ENCODE assay signal across 10 cellular contexts in genomic region chr2:17912266-17912691, GRCh38. TPM values are rescaled to one million over a fixed set of nuclear protein-coding genes. Genes with fewer than 3 reads are reported as not detected.
A peak's percentile ranks its signal among the peaks of the same experiment; 100 is the strongest.
DNase-seq lines count a peak whose midpoint lies in the region; ATAC-seq, FAIRE-seq and TF ChIP-seq lines count a peak whose summit lies in the region.
"Had no signal": no experiment of that assay in that cellular context is flagged by ENCODE, and none has a peak within 500 bp of the region (broad histone marks: within the 10 kb centered on the region; RNA-seq: fewer than 3 reads in every experiment).

No MANE protein-coding gene starts in this region.

- H3K4me3 Mint-ChIP-seq in osteocyte (ENCODE audit: unreplicated experiment): no peak overlapping the region
- H3K4me3 Mint-ChIP-seq in activated naive CD8-positive, alpha-beta T cell treated with anti-CD3 and anti-CD28 coated beads, Interleukin-2, amount 50 U/mL, for 24 hours: no peak overlapping the region
- H3K4me3 Mint-ChIP-seq: activated naive CD8-positive, alpha-beta T cell treated with anti-CD3 and anti-CD28 coated beads, Interleukin-2, amount 10 ng/mL, durations not matched to agents 7 days and 5 days; nephron had no signal

- in situ Hi-C loops in K562 (cut with MboI): no loop called here

- H3K36me3 ChIP-seq in K562 (ENCODE audit: control insufficient read depth, insufficient read depth, low read length) (no peaks in the 10 kb centered on the region), Peyer's patch (no peaks in the 10 kb centered on the region), body of pancreas (replicated peaks in 1 of 2; ENCODE audit: insufficient read depth in 1 of 2, low read depth in 2 of 2) (no peaks in the 10 kb centered on the region)

- H3K27me3 ChIP-seq in K562 (ENCODE audit: control insufficient read depth in 2 of 2, insufficient read depth in 2 of 2, low read length in 2 of 2): no peaks in the 10 kb centered on the region
- no peaks in the 10 kb centered on the region for H3K27me3 ChIP-seq in Peyer's patch
- H3K27me3 ChIP-seq in body of pancreas: no peaks in the 10 kb centered on the region

- no peak overlapping the region for H3K4me3 ChIP-seq in K562
- H3K4me3 ChIP-seq in Peyer's patch: no peak overlapping the region
- H3K4me3 ChIP-seq in body of pancreas: no peak overlapping the region

- BruUV-seq in K562 (replicated peaks; lab: Mats Ljungman, UMichigan): no TSS peak

- TF ChIP-seq CTCF in K562 (IDR thresholded peaks at IDR 0.05 in 2 of 3, conservative IDR thresholded peaks at IDR 0.05 in 1 of 3; ENCODE audit: insufficient read depth in 2 of 3, low read depth in 1 of 3, low read length in 3 of 3) (no peak), osteocyte (IDR thresholded peaks at IDR 0.05) (no peak), Peyer's patch (IDR thresholded peaks at IDR 0.05) (no peak), body of pancreas (IDR thresholded peaks at IDR 0.05) (no peak)

- H3K27ac ChIP-seq in K562 (ENCODE audit: extremely low read depth, low read depth, low read length): no peak overlapping the region
- no peak overlapping the region for H3K27ac ChIP-seq in Peyer's patch
- no peak overlapping the region for H3K27ac ChIP-seq in body of pancreas

- no peaks in the 10 kb centered on the region for H3K79me2 ChIP-seq in K562 (ENCODE audit: control insufficient read depth, insufficient read depth, low read length)

- H2AFZ ChIP-seq in K562 (ENCODE audit: low read depth, low read length): no peak overlapping the region

- POLR2A ChIA-PET in K562 (lab: Yijun Ruan, JAX): no interaction called here

- H3K36me3 Mint-ChIP-seq in osteocyte (ENCODE audit: unreplicated experiment): no peaks in the 10 kb centered on the region
- H3K36me3 Mint-ChIP-seq in activated naive CD8-positive, alpha-beta T cell treated with anti-CD3 and anti-CD28 coated beads, Interleukin-2, amount 50 U/mL, for 24 hours (ENCODE audit: low read depth): no peaks in the 10 kb centered on the region
- H3K36me3 Mint-ChIP-seq: activated naive CD8-positive, alpha-beta T cell treated with anti-CD3 and anti-CD28 coated beads, Interleukin-2, amount 10 ng/mL, durations not matched to agents 7 days and 5 days had no signal

- H3K9me3 Mint-ChIP-seq in osteocyte (ENCODE audit: unreplicated experiment): peaks cover 8% of the 10 kb centered on the region
- no peaks in the 10 kb centered on the region for H3K9me3 Mint-ChIP-seq in activated naive CD8-positive, alpha-beta T cell treated with anti-CD3 and anti-CD28 coated beads, Interleukin-2, amount 50 U/mL, for 24 hours
- H3K9me3 Mint-ChIP-seq: activated naive CD8-positive, alpha-beta T cell treated with anti-CD3 and anti-CD28 coated beads, Interleukin-2, amount 10 ng/mL, durations not matched to agents 7 days and 5 days had no signal

- no peak overlapping the region for H3K27ac Mint-ChIP-seq in osteocyte (ENCODE audit: unreplicated experiment)
- no peak overlapping the region for H3K27ac Mint-ChIP-seq in activated naive CD8-positive, alpha-beta T cell treated with anti-CD3 and anti-CD28 coated beads, Interleukin-2, amount 50 U/mL, for 24 hours
- H3K27ac Mint-ChIP-seq: activated naive CD8-positive, alpha-beta T cell treated with anti-CD3 and anti-CD28 coated beads, Interleukin-2, amount 10 ng/mL, durations not matched to agents 7 days and 5 days had no signal

- FAIRE-seq in GM18507 (lab: Jason Lieb, UNC) (peak; percentile 60), K562 (lab: Jason Lieb, UNC) (no peak)

- 0% methylated on average over 5 of the region's 5 CpGs for WGBS in K562 (ENCODE audit: insufficient coverage, low coverage, missing lambda C conversion rate)
- WGBS in body of pancreas, 2 donors: 70 to 74% methylated on average over 5 of the region's 5 CpGs

- H3K4me1 Mint-ChIP-seq in osteocyte (ENCODE audit: unreplicated experiment): no peaks in the 10 kb centered on the region
- no peaks in the 10 kb centered on the region for H3K4me1 Mint-ChIP-seq in activated naive CD8-positive, alpha-beta T cell treated with anti-CD3 and anti-CD28 coated beads, Interleukin-2, amount 50 U/mL, for 24 hours
- H3K4me1 Mint-ChIP-seq: activated naive CD8-positive, alpha-beta T cell treated with anti-CD3 and anti-CD28 coated beads, Interleukin-2, amount 10 ng/mL, durations not matched to agents 7 days and 5 days had no signal

- ATAC-seq in GM21390 (IDR thresholded peaks at IDR 0.05; ENCODE audit: unreplicated experiment): peak; percentile 98
- peak; percentile 100 for ATAC-seq in HG03139 (IDR thresholded peaks at IDR 0.05; ENCODE audit: unreplicated experiment)
- ATAC-seq in K562: no peak
- no peak for ATAC-seq in activated naive CD8-positive, alpha-beta T cell treated with anti-CD3 and anti-CD28 coated beads, Interleukin-2, amount 50 U/mL, for 24 hours
- no peak for ATAC-seq in body of pancreas

- no peaks in the 10 kb centered on the region for H3K27me3 Mint-ChIP-seq in osteocyte (ENCODE audit: unreplicated experiment)
- H3K27me3 Mint-ChIP-seq in activated naive CD8-positive, alpha-beta T cell treated with anti-CD3 and anti-CD28 coated beads, Interleukin-2, amount 50 U/mL, for 24 hours: peaks cover 3% of the 10 kb centered on the region

- no peak overlapping the region for H3K4me2 ChIP-seq in K562 (ENCODE audit: insufficient read depth, low read length)

- TF ChIP-seq POLR2A in K562 (conservative IDR thresholded peaks at IDR 0.05) (no peak), Peyer's patch (IDR thresholded peaks at IDR 0.05) (no peak), body of pancreas (IDR thresholded peaks at IDR 0.05) (no peak)

- no peaks in the 10 kb centered on the region; a peak in 1 of 5 replicates for H3K4me1 ChIP-seq in K562 (replicated peaks in 1 of 2; ENCODE audit: control insufficient read depth in 2 of 2, insufficient read depth in 2 of 2, low read length in 2 of 2)
- H3K4me1 ChIP-seq in Peyer's patch: no peaks in the 10 kb centered on the region
- peaks cover 9% of the 10 kb centered on the region for H3K4me1 ChIP-seq in body of pancreas

- H4K20me1 ChIP-seq in K562 (replicated peaks; ENCODE audit: control insufficient read depth, insufficient read depth, low read length): no peaks in the 10 kb centered on the region

- intact Hi-C loops in K562 (cut with micrococcal nuclease) (no loop called here), body of pancreas (cut with DNase I) (no loop called here)

- no peaks in the 10 kb centered on the region for H3K9me1 ChIP-seq in K562 (ENCODE audit: control insufficient read depth, insufficient read depth, low read length)

- CTCF ChIA-PET in K562 (lab: Yijun Ruan, JAX; ENCODE audit: low intra/inter-chr PET ratio): no interaction called here

- H3K9me3 ChIP-seq in K562 (replicated peaks; ENCODE audit: control insufficient read depth, insufficient read depth, low read depth, low read length): no peaks in the 10 kb centered on the region
- H3K9me3 ChIP-seq in Peyer's patch: no peaks in the 10 kb centered on the region
- no peaks in the 10 kb centered on the region for H3K9me3 ChIP-seq in body of pancreas

- DNase-seq in GM18507 (ENCODE audit: extremely low spot score, insufficient read length, low read depth) (no peak), K562 (ENCODE audit: extremely low read depth in 1 of 4, low spot score in 3 of 4) (no peak), osteocyte (ENCODE audit: extremely low spot score, unreplicated experiment) (no peak), Peyer's patch (no peak), body of pancreas (no peak)
- DNase-seq in activated naive CD8-positive, alpha-beta T cell treated with anti-CD3 and anti-CD28 coated beads, Interleukin-2, amount 50 U/mL, for 24 hours: no peak
- DNase-seq: activated naive CD8-positive, alpha-beta T cell treated with anti-CD3 and anti-CD28 coated beads, Interleukin-2, amount 10 ng/mL, durations not matched to agents 7 days and 5 days had no signal

- no peak for TF ChIP-seq RAD21 in K562 (CRISPR knock-in tag; conservative IDR thresholded peaks at IDR 0.05 in 1 of 2, IDR thresholded peaks at IDR 0.05 in 1 of 2)

- H3K9ac ChIP-seq in K562 (ENCODE audit: insufficient read depth in 1 of 2, low read depth in 2 of 2, low read length in 2 of 2): no peak overlapping the region

- no peak for TF ChIP-seq EP300 in K562 (IDR thresholded peaks at IDR 0.05; ENCODE audit: low read length)

TF ChIP-seq in K562, 482 proteins besides CTCF, POLR2A, EP300 and RAD21:
- TF ChIP-seq, protein P1, sequence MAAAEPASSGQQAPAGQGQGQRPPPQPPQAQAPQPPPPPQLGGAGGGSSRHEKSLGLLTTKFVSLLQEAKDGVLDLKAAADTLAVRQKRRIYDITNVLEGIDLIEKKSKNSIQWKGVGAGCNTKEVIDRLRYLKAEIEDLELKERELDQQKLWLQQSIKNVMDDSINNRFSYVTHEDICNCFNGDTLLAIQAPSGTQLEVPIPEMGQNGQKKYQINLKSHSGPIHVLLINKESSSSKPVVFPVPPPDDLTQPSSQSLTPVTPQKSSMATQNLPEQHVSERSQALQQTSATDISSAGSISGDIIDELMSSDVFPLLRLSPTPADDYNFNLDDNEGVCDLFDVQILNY (CRISPR knock-in tag; IDR thresholded peaks at IDR 0.05): no peak
- peak; percentile 10; the same call in 1 of the 2 replicates for TF ChIP-seq SPI1 (IDR thresholded peaks at IDR 0.05; ENCODE audit: borderline replicate concordance, low read depth, low read length)

RNA-seq across cellular contexts. Expression of gene KCNS3, which starts 33.8 kb away (rescaled TPM):
- 0.23 and 0.39 TPM in 2 replicates for total RNA-seq in K562 (2011; cell fraction: chromatin; rRNA removed; ENCODE audit: low replicate concordance)
- 0.17 and 0.26 TPM in 2 replicates for total RNA-seq in K562 (2011; cell fraction: nucleolus; rRNA removed)
- total RNA-seq in K562 (2011; cell fraction: nucleoplasm; rRNA removed): 0.59 and 0.92 TPM in 2 replicates
- total RNA-seq in K562 (2014; rRNA removed): 0.24 and 0.45 TPM in 2 replicates
- total RNA-seq in K562 (2014; rRNA removed; fragmentation: Illumina TruSeq; extraction: Trizol): 0.29 and 0.40 TPM in 2 replicates
- 0.19 and 0.25 TPM in 2 replicates for total RNA-seq in K562 (2015; rRNA removed; fragmentation: Illumina TruSeq; extraction: Trizol)
- total RNA-seq in K562 (2021): 0.25 and 0.75 TPM in 2 replicates
- 0.28 and 0.49 TPM in 2 replicates for polyA plus RNA-seq in K562 (2011; rRNA removed)
- polyA plus RNA-seq in K562 (2011; cell fraction: cytosol; rRNA removed): 0.24 and 0.30 TPM in 2 replicates
- 0.13 and 0.29 TPM in 2 replicates for polyA plus RNA-seq in K562 (2011; cell fraction: nucleus; rRNA removed)
- 0.43 and 0.61 TPM in 2 replicates for polyA plus RNA-seq in K562 (2012)
- 0.19 and 0.28 TPM in 2 replicates for polyA plus RNA-seq in K562 (2014; fragmentation: Illumina TruSeq; extraction: Trizol)
- polyA plus RNA-seq in K562 (2014; fragmentation: Nextera tagmentation; extraction: Ambion mirVana): under 1 TPM; 0.01 to 0.18 TPM
- polyA plus RNA-seq in K562 (2014; rRNA removed): 0.08 and 0.20 TPM in 2 replicates
- 0.39 and 0.45 TPM in 2 replicates for polyA minus RNA-seq in K562 (2011; rRNA and poly(A)+ RNA removed)
- not detected in 2 replicates for polyA minus RNA-seq in K562 (2011; cell fraction: cytosol; rRNA and poly(A)+ RNA removed)
- 0.27 and 0.44 TPM in 2 replicates for polyA minus RNA-seq in K562 (2011; cell fraction: nucleus; rRNA and poly(A)+ RNA removed)
- not detected in 2 replicates for total RNA-seq in osteocyte
- 10 to 100 TPM in 3 of 4 donors, 1 to 10 TPM in 1; 1.6 to 76.7 (median 12.7) TPM for total RNA-seq in Peyer's patch
- 10 to 100 TPM in 1 of 2 donors, 1 to 10 TPM in 1; 8.2 to 20.8 TPM for total RNA-seq in body of pancreas
- total RNA-seq: activated naive CD8-positive, alpha-beta T cell treated with anti-CD3 and anti-CD28 coated beads, Interleukin-2, amount 10 ng/mL, durations not matched to agents 7 days and 5 days had no signal

Comparison
In these comparisons a context has a peak if more than half of its experiments do, and no peak if none do; other contexts are left out.
1. ATAC-seq: peak in GM21390 (single experiment) and HG03139 (single experiment); none in K562 (single experiment), activated naive CD8-positive, alpha-beta T cell treated with anti-CD3 and anti-CD28 coated beads, Interleukin-2, amount 50 U/mL, for 24 hours (single experiment) and body of pancreas (single experiment).